7 cellular contexts compared by ENCODE assay signal in genomic region chr19:7926021-7926726, GRCh38. TPM values are rescaled to one million over a fixed set of nuclear protein-coding genes. Genes with fewer than 3 reads are reported as not detected.
DNase-seq lines count a peak whose midpoint lies in the region; ATAC-seq lines count a peak whose summit lies in the region.

Gene CTXN1, minus strand, starts transcription at chr19:7926135. Its CDS starts 597 bp downstream, at chr19:7925538.

- H3K4me1 Mint-ChIP-seq in effector memory CD8-positive, alpha-beta T cell (ENCODE audit: low read depth in 2 of 2), result peaks cover 22 to 29% of the 10 kb centered on the region in 2 donors

- H3K4me1 ChIP-seq in mesodermal cell (ENCODE audit: control insufficient read depth, insufficient read depth, low read length, poor library complexity, severe bottlenecking), result peaks cover 31% of the 10 kb centered on the region

- peaks cover 41% of the 10 kb centered on the region for H3K36me3 ChIP-seq in mesodermal cell (ENCODE audit: control insufficient read depth, insufficient read depth, low read length)

- peak within 1 kb of the TSS; percentile 60 for H3K4me3 ChIP-seq in mesodermal cell (ENCODE audit: extremely low read depth, insufficient read depth, low read length, poor library complexity, severe bottlenecking)

- no peaks in the 10 kb centered on the region for H3K27me3 Mint-ChIP-seq in effector memory CD8-positive, alpha-beta T cell

- WGBS in mesodermal cell (ENCODE audit: insufficient coverage in 2 of 2), 2 experiments, result 9 to 13% methylated on average over 38 to 52 of the region's 65 CpGs

- ATAC-seq in effector memory CD8-positive, alpha-beta T cell (replicated peaks), result peak; percentile 54
- ATAC-seq in GM21717 (IDR thresholded peaks at IDR 0.05; ENCODE audit: unreplicated experiment), result no peak

- H3K27ac ChIP-seq in mesodermal cell (ENCODE audit: low read depth, low read length, severe bottlenecking), result peak within 1 kb of the TSS; percentile 73

- H3K4me3 Mint-ChIP-seq in effector memory CD8-positive, alpha-beta T cell, result peak within 1 kb of the TSS; percentile 71 to 77

- H3K36me3 Mint-ChIP-seq in effector memory CD8-positive, alpha-beta T cell (ENCODE audit: insufficient read depth), result peaks cover 52% of the 10 kb centered on the region

- DNase-seq in GM19240 (ENCODE audit: insufficient read length, low spot score), result peak; percentile 57
- DNase-seq in NCI-H2227 treated with DMSO at 0.1 percent for 48 hours (lab: John Stamatoyannopoulos, UW), result peak; percentile 44
- DNase-seq in activated CD8-positive, alpha-beta memory T cell treated with anti-CD3 and anti-CD28 coated beads for 24 hours, result peak; percentile 91
- DNase-seq in effector memory CD8-positive, alpha-beta T cell, result peak; percentile 74 to 81 (median 77)
- DNase-seq in stimulated activated CD8-positive, alpha-beta memory T cell treated with anti-CD3 and anti-CD28 coated beads, Interleukin-15, amount 100 ng/mL, for 4 hours (ENCODE audit: low read depth in 2 of 2), result peak; percentile 42 to 57

- H3K9me3 Mint-ChIP-seq in effector memory CD8-positive, alpha-beta T cell, result no peaks in the 10 kb centered on the region

- no peaks in the 10 kb centered on the region for H3K9me3 ChIP-seq in mesodermal cell (ENCODE audit: control insufficient read depth, low read length)

- H3K27ac Mint-ChIP-seq in effector memory CD8-positive, alpha-beta T cell, result peak within 1 kb of the TSS; percentile 60 to 79

RNA-seq across cellular contexts. Expression of gene CTXN1, which starts in this region (rescaled TPM):
- polyA plus RNA-seq in mesodermal cell (2013, experiment 1 of 2), result 47.8 TPM
- polyA plus RNA-seq in mesodermal cell (2013, experiment 2 of 2), result 36.4 TPM
